Comparison of ENCODE assay signal across 10 cellular contexts in genomic region chr15:50390549-50391264, GRCh38. TPM values are rescaled to one million over a fixed set of nuclear protein-coding genes. Genes with fewer than 3 reads are reported as not detected.
DNase-seq lines count a peak whose midpoint lies in the region; ATAC-seq and TF ChIP-seq lines count a peak whose summit lies in the region.
"Had no signal": no experiment of that assay in that cellular context is flagged by ENCODE, and none has a peak within 500 bp of the region (broad histone marks: within the 10 kb centered on the region; RNA-seq: fewer than 3 reads in every experiment).

No MANE protein-coding gene starts in this region.

- H3K27me3 Mint-ChIP-seq in activated T-cell treated with anti-CD3 and anti-CD28 coated beads, Interleukin-2, amount 50 U/mL, for 24 hours, result no peaks in the 10 kb centered on the region
- H3K27me3 Mint-ChIP-seq in activated T-helper 17 cell treated with anti-CD3 and anti-CD28 coated beads, Interleukin-2, amount 50 U/mL, for 72 hours, result no peaks in the 10 kb centered on the region

- no peaks in the 10 kb centered on the region for H3K36me3 ChIP-seq in upper lobe of left lung

- DNase-seq in NCI-H345 treated with DMSO at 0.1 percent for 48 hours (lab: John Stamatoyannopoulos, UW; ENCODE audit: unreplicated experiment), result peak; percentile 13
- DNase-seq in medulla oblongata (ENCODE audit: extremely low spot score), result peak; percentile 13
- DNase-seq in upper lobe of left lung, result no peak
- DNase-seq in activated T-cell treated with anti-CD3 and anti-CD28 coated beads, Interleukin-2, amount 50 U/mL, for 24 hours, result no peak
- no peak for DNase-seq in activated CD8-positive, alpha-beta memory T cell treated with anti-CD3 and anti-CD28 coated beads, Interleukin-2, amount 50 U/mL, for 48 hours
- DNase-seq: activated CD8-positive, alpha-beta memory T cell treated with anti-CD3 and anti-CD28 coated beads, Interleukin-2, amount 50 U/mL, for 4 hours; dorsolateral prefrontal cortex had no signal

- no peaks in the 10 kb centered on the region for H3K4me1 ChIP-seq in upper lobe of left lung

- H3K9me3 Mint-ChIP-seq in activated T-cell treated with anti-CD3 and anti-CD28 coated beads, Interleukin-2, amount 50 U/mL, for 24 hours, result no peaks in the 10 kb centered on the region
- H3K9me3 Mint-ChIP-seq in activated T-helper 17 cell treated with anti-CD3 and anti-CD28 coated beads, Interleukin-2, amount 50 U/mL, for 72 hours, result no peaks in the 10 kb centered on the region

- H3K27ac Mint-ChIP-seq in activated T-cell treated with anti-CD3 and anti-CD28 coated beads, Interleukin-2, amount 50 U/mL, for 24 hours, result no peak overlapping the region
- no peak overlapping the region for H3K27ac Mint-ChIP-seq in activated T-helper 17 cell treated with anti-CD3 and anti-CD28 coated beads, Interleukin-2, amount 50 U/mL, for 72 hours

- H3K4me3 Mint-ChIP-seq in activated T-cell treated with anti-CD3 and anti-CD28 coated beads, Interleukin-2, amount 50 U/mL, for 24 hours, result no peak overlapping the region
- no peak overlapping the region for H3K4me3 Mint-ChIP-seq in activated T-helper 17 cell treated with anti-CD3 and anti-CD28 coated beads, Interleukin-2, amount 50 U/mL, for 72 hours

- H3K9me3 ChIP-seq in upper lobe of left lung, result no peaks in the 10 kb centered on the region

- TF ChIP-seq EP300 in upper lobe of left lung (IDR thresholded peaks at IDR 0.05), result no peak

- 57 to 64% methylated on average over 4 of the region's 4 CpGs for WGBS in upper lobe of left lung, 2 donors

- H3K36me3 Mint-ChIP-seq in activated T-cell treated with anti-CD3 and anti-CD28 coated beads, Interleukin-2, amount 50 U/mL, for 24 hours (ENCODE audit: low read depth), result no peaks in the 10 kb centered on the region
- no peaks in the 10 kb centered on the region for H3K36me3 Mint-ChIP-seq in activated T-helper 17 cell treated with anti-CD3 and anti-CD28 coated beads, Interleukin-2, amount 50 U/mL, for 72 hours (ENCODE audit: low read depth)

- H3K4me3 ChIP-seq in upper lobe of left lung, result no peak overlapping the region
- H3K4me3 ChIP-seq: dorsolateral prefrontal cortex had no signal

- H3K27me3 ChIP-seq in upper lobe of left lung, result no peaks in the 10 kb centered on the region
- H3K27me3 ChIP-seq: dorsolateral prefrontal cortex had no signal

- TF ChIP-seq POLR2A in upper lobe of left lung (IDR thresholded peaks at IDR 0.05), result no peak

- ATAC-seq in GM18858 (IDR thresholded peaks at IDR 0.05; ENCODE audit: unreplicated experiment), result peak; percentile 85
- peak; percentile 58 for ATAC-seq in HG02798 (IDR thresholded peaks at IDR 0.05; ENCODE audit: poor library complexity, unreplicated experiment)
- no peak for ATAC-seq in upper lobe of left lung (ENCODE audit: low FRiP score in 2 of 2)
- ATAC-seq in activated T-helper 17 cell treated with anti-CD3 and anti-CD28 coated beads, Interleukin-2, amount 50 U/mL, for 72 hours (replicated peaks), result no peak

- TF ChIP-seq CTCF in upper lobe of left lung (IDR thresholded peaks at IDR 0.05), result no peak

- H3K27ac ChIP-seq in upper lobe of left lung, result no peak overlapping the region
- H3K27ac ChIP-seq: dorsolateral prefrontal cortex had no signal

- H3K4me1 Mint-ChIP-seq in activated T-cell treated with anti-CD3 and anti-CD28 coated beads, Interleukin-2, amount 50 U/mL, for 24 hours (ENCODE audit: low read depth), result peaks cover 4% of the 10 kb centered on the region
- no peaks in the 10 kb centered on the region for H3K4me1 Mint-ChIP-seq in activated T-helper 17 cell treated with anti-CD3 and anti-CD28 coated beads, Interleukin-2, amount 50 U/mL, for 72 hours

RNA-seq across cellular contexts. Expression of gene USP8, which starts 33.5 kb away (rescaled TPM):
- 10 to 100 TPM; 21.8 to 65.4 (median 53.2) TPM for total RNA-seq in upper lobe of left lung
- total RNA-seq in activated T-helper 17 cell treated with anti-CD3 and anti-CD28 coated beads, Interleukin-2, amount 50 U/mL, for 72 hours, result 10 to 100 TPM; 60.2 to 60.6 TPM

RNA-seq across cellular contexts. Expression of gene GABPB1, which starts 35.7 kb away (rescaled TPM):
- total RNA-seq in upper lobe of left lung, result 10 to 100 TPM in 4 of 6 donors, 1 to 10 TPM in 2; 7.3 to 22.5 (median 14.4) TPM
- 10 to 100 TPM; 30.9 to 31.2 TPM for total RNA-seq in activated T-helper 17 cell treated with anti-CD3 and anti-CD28 coated beads, Interleukin-2, amount 50 U/mL, for 72 hours

Comparison
In these comparisons a context has a peak if more than half of its experiments do, and no peak if none do; other contexts are left out.
1. ATAC-seq: peak in GM18858 (single experiment) and HG02798 (single experiment); none in upper lobe of left lung (0 of 2) and activated T-helper 17 cell treated with anti-CD3 and anti-CD28 coated beads, Interleukin-2, amount 50 U/mL, for 72 hours (single experiment).
2. DNase-seq: peak in NCI-H345 treated with DMSO at 0.1 percent for 48 hours (single experiment) and medulla oblongata (single experiment); none in upper lobe of left lung (0 of 2), activated T-cell treated with anti-CD3 and anti-CD28 coated beads, Interleukin-2, amount 50 U/mL, for 24 hours (single experiment) and activated CD8-positive, alpha-beta memory T cell treated with anti-CD3 and anti-CD28 coated beads, Interleukin-2, amount 50 U/mL, for 48 hours (single experiment).